ENCODE assay signal across 15 cellular contexts in the genomic region with DNA sequence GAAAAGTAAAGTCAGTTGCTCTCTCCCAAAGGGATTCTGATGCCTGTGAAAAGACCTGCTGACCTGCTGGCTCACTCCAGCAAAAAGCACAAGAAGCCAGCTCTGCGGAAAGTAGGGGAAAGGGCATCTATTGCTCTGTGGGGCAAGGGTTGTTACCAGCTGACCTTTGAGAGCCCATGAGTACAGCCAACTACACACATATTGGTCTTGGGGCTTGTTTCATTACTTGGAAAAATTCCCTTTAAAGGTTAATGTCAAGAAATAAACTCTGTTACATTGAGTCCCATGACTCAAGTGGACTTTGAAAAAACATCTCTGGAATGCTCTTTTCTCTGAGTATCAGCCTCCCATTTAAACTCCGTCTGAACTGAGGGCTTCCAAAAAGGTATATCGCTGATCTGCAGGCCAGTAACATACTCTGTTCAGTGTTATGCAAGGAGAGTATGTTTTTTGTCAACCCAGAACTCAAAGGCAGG. TPM values are rescaled to one million over a fixed set of nuclear protein-coding genes. Genes with fewer than 3 reads are reported as not detected.
DNase-seq lines count a peak whose midpoint lies in the region; ATAC-seq and TF ChIP-seq lines count a peak whose summit lies in the region.
"Had no signal": no experiment of that assay in that cellular context is flagged by ENCODE, and none has a peak within 500 bp of the region (broad histone marks: within the 10 kb centered on the region; RNA-seq: fewer than 3 reads in every experiment).

No MANE protein-coding gene starts in this region.

- H3K23ac ChIP-seq in IMR-90 (ENCODE audit: low read depth, low read length): 0 out of 2 replicates have a peak overlapping the region, but pooled peaks have one; percentile 41

- CTCF ChIA-PET in IMR-90 (lab: Yijun Ruan, JAX): no interaction called here
- CTCF ChIA-PET in activated CD4-positive, alpha-beta T cell treated with anti-CD3 and anti-CD28 coated beads, Interleukin-2, amount 10 ng/mL, durations not matched to agents 7 days and 5 days (lab: Charles Lee): no interaction called here

- peak overlapping the region; percentile 21 for H3K18ac ChIP-seq in IMR-90 (ENCODE audit: low read depth, low read length)

- no peak overlapping the region for H3K27ac Mint-ChIP-seq in activated CD4-positive, alpha-beta T cell treated with anti-CD3 and anti-CD28 coated beads, Interleukin-2, amount 10 ng/mL, durations not matched to agents 7 days and 5 days

- H3K36me3 ChIP-seq in IMR-90 (ENCODE audit: control insufficient read depth, insufficient read depth, low read length) (no peaks in the 10 kb centered on the region), fibroblast of lung (ENCODE audit: control insufficient read depth, insufficient read depth, low read length) (no peaks in the 10 kb centered on the region)

- H3K79me2 ChIP-seq in fibroblast of lung (ENCODE audit: control insufficient read depth, insufficient read depth, low read length): no peaks in the 10 kb centered on the region

- peak overlapping the region; percentile 14 to 46; a peak in 1 of 4 replicates for H4K8ac ChIP-seq in IMR-90 (ENCODE audit: low read depth in 2 of 2, low read length in 2 of 2)

- H3K4ac ChIP-seq in IMR-90 (ENCODE audit: low read depth, low read length): peak overlapping the region; percentile 40; the same call in 1 of the 2 replicates

- H2AK9ac ChIP-seq in IMR-90 (replicated peaks; ENCODE audit: low read depth, low read length, poor library complexity): peak overlapping the region; percentile 73

- dilution Hi-C loops in IMR-90 (cut with HindIII; ENCODE audit: low sequenced_read_pairs, unreplicated experiment): no loop called here

- POLR2A ChIA-PET in IMR-90 (lab: Charles Lee; ENCODE audit: unreplicated experiment): no interaction called here
- POLR2A ChIA-PET in activated CD4-positive, alpha-beta T cell treated with anti-CD3 and anti-CD28 coated beads, Interleukin-2, amount 10 ng/mL, durations not matched to agents 7 days and 5 days (lab: Charles Lee): no interaction called here

- in situ Hi-C loops in IMR-90 (cut with MboI; ENCODE audit: low sequenced_read_pairs): no loop called here

- WGBS in IMR-90 (ENCODE audit: extremely low coverage in 2 of 2, insufficient read length in 1 of 2), 2 experiments: no CpG with 5 or more reads among the region's 3 CpGs

- H3K56ac ChIP-seq in IMR-90 (ENCODE audit: extremely low read depth, insufficient read depth, low read length): no peak overlapping the region

- H3K9me3 Mint-ChIP-seq in activated CD4-positive, alpha-beta T cell treated with anti-CD3 and anti-CD28 coated beads, Interleukin-2, amount 10 ng/mL, durations not matched to agents 7 days and 5 days: no peaks in the 10 kb centered on the region

- H4K91ac ChIP-seq in IMR-90 (ENCODE audit: insufficient read depth, low read depth, low read length): peak overlapping the region; percentile 38; the same call in 1 of the 2 replicates

- no peak overlapping the region for H3K4me3 Mint-ChIP-seq in activated CD4-positive, alpha-beta T cell treated with anti-CD3 and anti-CD28 coated beads, Interleukin-2, amount 10 ng/mL, durations not matched to agents 7 days and 5 days

- H4K20me1 ChIP-seq in IMR-90 (ENCODE audit: insufficient read depth, low read length): no peaks in the 10 kb centered on the region
- H4K20me1 ChIP-seq in fibroblast of lung (ENCODE audit: control insufficient read depth, extremely low read depth, insufficient read depth, low read length): no peaks in the 10 kb centered on the region

- H3K36me3 Mint-ChIP-seq in activated CD4-positive, alpha-beta T cell treated with anti-CD3 and anti-CD28 coated beads, Interleukin-2, amount 10 ng/mL, durations not matched to agents 7 days and 5 days (ENCODE audit: low read depth): peaks cover 16% of the 10 kb centered on the region

- H3K4me1 Mint-ChIP-seq in activated CD4-positive, alpha-beta T cell treated with anti-CD3 and anti-CD28 coated beads, Interleukin-2, amount 10 ng/mL, durations not matched to agents 7 days and 5 days: no peaks in the 10 kb centered on the region

- H2BK5ac ChIP-seq in IMR-90 (ENCODE audit: low read depth, low read length, poor library complexity, severe bottlenecking): peak overlapping the region; percentile 58

- H2AFZ ChIP-seq in IMR-90 (replicated peaks; ENCODE audit: low read length, poor library complexity): no peak overlapping the region
- H2AFZ ChIP-seq in fibroblast of lung (ENCODE audit: low read length): no peak overlapping the region

- no peaks in the 10 kb centered on the region for H3K27me3 Mint-ChIP-seq in activated CD4-positive, alpha-beta T cell treated with anti-CD3 and anti-CD28 coated beads, Interleukin-2, amount 10 ng/mL, durations not matched to agents 7 days and 5 days

- H3K4me2 ChIP-seq in IMR-90 (ENCODE audit: low read depth, low read length): peak overlapping the region; percentile 50; the same call in 1 of the 2 replicates
- H3K4me2 ChIP-seq in fibroblast of lung (ENCODE audit: extremely low read depth, insufficient read depth, low read length): no peak overlapping the region

- H3K14ac ChIP-seq in IMR-90 (replicated peaks; ENCODE audit: low read depth, low read length): peak overlapping the region; percentile 12; the same call in 1 of the 2 replicates

- no peak overlapping the region for H2BK15ac ChIP-seq in IMR-90 (ENCODE audit: low read depth, low read length)

- no peak overlapping the region for H2BK120ac ChIP-seq in IMR-90 (ENCODE audit: low read depth, low read length)

- DNase-seq in IMR-90 (peak; percentile 32), fibroblast of lung (ENCODE audit: low read depth in 2 of 2) (peak; percentile 34 to 60), left kidney (ENCODE audit: low read depth, low spot score) (peak; percentile 21), renal cortical epithelial cell (ENCODE audit: low read depth) (peak; percentile 76), AG08395 (ENCODE audit: low spot score) (no peak), SIG-M5 (lab: John Stamatoyannopoulos, UW) (no peak)
- DNase-seq in activated CD4-positive, alpha-beta T cell treated with anti-CD3 and anti-CD28 coated beads, Interleukin-2, amount 10 ng/mL, durations not matched to agents 7 days and 5 days: no peak
- no peak for DNase-seq in activated naive CD4-positive, alpha-beta T cell treated with anti-CD3 and anti-CD28 coated beads, Interleukin-2, amount 50 U/mL, for 16 hours
- DNase-seq: activated CD4-positive, alpha-beta T cell treated with anti-CD3 and anti-CD28 coated beads, Interleukin-2, amount 50 U/mL, for 4 hours; activated effector memory CD4-positive, alpha-beta T cell treated with Interleukin-2 at 50 U/mL for 16 hours; NCI-H1092; NCI-H510A treated with DMSO at 0.1 percent for 48 hours; nucleus accumbens had no signal

- peaks cover 6% of the 10 kb centered on the region for H3K9me1 ChIP-seq in IMR-90 (ENCODE audit: insufficient read depth, low read length)

- no peak overlapping the region for H3K4me3 ChIP-seq in IMR-90 (ENCODE audit: insufficient read depth, low read depth, low read length)
- no peak overlapping the region for H3K4me3 ChIP-seq in fibroblast of lung (replicated peaks in 1 of 4; ENCODE audit: control extremely low read depth in 1 of 4, insufficient read depth in 1 of 4, low read depth in 3 of 4, low read length in 4 of 4)

- H3K9ac ChIP-seq in IMR-90 (ENCODE audit: low read depth, low read length): no peak overlapping the region
- H3K9ac ChIP-seq in fibroblast of lung (ENCODE audit: insufficient read depth, low read length): no peak overlapping the region

- H3K27ac ChIP-seq in IMR-90 (ENCODE audit: insufficient read depth, low read length) (peak overlapping the region; percentile 33), fibroblast of lung (ENCODE audit: insufficient read depth, low read length) (no peak overlapping the region)
- H3K27ac ChIP-seq: RWPE1 had no signal

- H2AK5ac ChIP-seq in IMR-90 (ENCODE audit: low read depth, low read length): no peak overlapping the region

- no peak for TF ChIP-seq CTCF in IMR-90 (conservative IDR thresholded peaks at IDR 0.05; ENCODE audit: low read depth, low read length)
- no peak for TF ChIP-seq CTCF in fibroblast of lung (conservative IDR thresholded peaks at IDR 0.05 in 1 of 2, IDR thresholded peaks at IDR 0.05 in 1 of 2; ENCODE audit: low read depth in 1 of 2, low read length in 2 of 2)

- no peaks in the 10 kb centered on the region for H3K27me3 ChIP-seq in IMR-90 (ENCODE audit: control insufficient read depth, insufficient read depth, low read length)
- no peaks in the 10 kb centered on the region for H3K27me3 ChIP-seq in fibroblast of lung (ENCODE audit: control insufficient read depth, insufficient read depth, low read length)

- no TSS peak for BruUV-seq in IMR-90 (replicated peaks; lab: Mats Ljungman, UMichigan)

- peak; percentile 85 for ATAC-seq in IMR-90 (ENCODE audit: low read depth)
- ATAC-seq: esophagus mucosa had no signal

- H3K4me1 ChIP-seq in IMR-90 (ENCODE audit: control insufficient read depth, insufficient read depth, low read length) (peaks cover 10% of the 10 kb centered on the region), fibroblast of lung (ENCODE audit: control insufficient read depth, extremely low read depth, insufficient read depth, low read length) (peaks cover 5% of the 10 kb centered on the region)

- H2BK20ac ChIP-seq in IMR-90 (ENCODE audit: low read depth, low read length): 0 out of 2 replicates have a peak overlapping the region, but pooled peaks have one; percentile 20

- no peaks in the 10 kb centered on the region; a peak in 1 of 4 replicates for H3K79me1 ChIP-seq in IMR-90 (ENCODE audit: low read depth in 1 of 2, low read length in 2 of 2)

- no peak for TF ChIP-seq POLR2A in IMR-90 (IDR thresholded peaks at IDR 0.05; ENCODE audit: low read depth, low read length)

- intact Hi-C loops in IMR-90 (cut with micrococcal nuclease): no loop called here

- no peak overlapping the region; the same call in 1 of the 2 replicates for H4K5ac ChIP-seq in IMR-90 (ENCODE audit: low read depth, low read length)

- H3K9me3 ChIP-seq in IMR-90 (ENCODE audit: control insufficient read depth, insufficient read depth, low read length) (no peaks in the 10 kb centered on the region; the same call in 1 of the 2 replicates), fibroblast of lung (ENCODE audit: control insufficient read depth, insufficient read depth, low read depth, low read length) (no peaks in the 10 kb centered on the region)

- TF ChIP-seq RAD21 in IMR-90 (IDR thresholded peaks at IDR 0.05; ENCODE audit: low read length): no peak

RNA-seq across cellular contexts. Expression of gene PANK1, which starts 53.2 kb away (rescaled TPM):
- 6.7 and 8.8 TPM in 2 replicates for total RNA-seq in IMR-90 (2012; rRNA removed)
- 3.0 TPM in 2 replicates for polyA plus RNA-seq in IMR-90 (2012; rRNA removed)
- 0.77 and 0.88 TPM in 2 replicates for polyA plus RNA-seq in IMR-90 (2012; cell fraction: cytosol; rRNA removed)
- 0.70 and 2.1 TPM in 2 replicates for polyA plus RNA-seq in IMR-90 (2012; cell fraction: nucleus; rRNA removed; ENCODE audit: low replicate concordance)
- 5.9 and 9.2 TPM in 2 replicates for total RNA-seq in fibroblast of lung
- 4.2 and 5.3 TPM in 2 replicates for polyA plus RNA-seq in fibroblast of lung
- polyA plus RNA-seq in fibroblast of lung (2012): 3.2 and 4.2 TPM in 2 replicates
- 0.55 and 3.2 TPM in 2 replicates for polyA minus RNA-seq in fibroblast of lung (ENCODE audit: low replicate concordance)
- total RNA-seq in renal cortical epithelial cell: 14.6 and 25.3 TPM in 2 replicates
- 1 to 10 TPM; 6.4 to 7.1 TPM for total RNA-seq in activated CD4-positive, alpha-beta T cell treated with anti-CD3 and anti-CD28 coated beads, Interleukin-2, amount 10 ng/mL, durations not matched to agents 7 days and 5 days

RNA-seq across cellular contexts. Expression of gene SLC16A12, which starts 56.4 kb away (rescaled TPM):
- total RNA-seq in IMR-90 (2012; rRNA removed) (1.6 and 2.2 TPM in 2 replicates), fibroblast of lung (under 0.01 TPM in 2 replicates), renal cortical epithelial cell (27.6 and 110 TPM in 2 replicates)
- polyA plus RNA-seq in IMR-90 (2012; rRNA removed) (1.0 and 1.4 TPM in 2 replicates), fibroblast of lung (0.26 and 0.46 TPM in 2 replicates)
- polyA plus RNA-seq in IMR-90 (2012; cell fraction: cytosol; rRNA removed): 0.45 and 0.50 TPM in 2 replicates
- polyA plus RNA-seq in IMR-90 (2012; cell fraction: nucleus; rRNA removed; ENCODE audit: low replicate concordance): 0.26 and 1.4 TPM in 2 replicates
- 0.07 and 0.30 TPM in 2 replicates for polyA plus RNA-seq in fibroblast of lung (2012)
- polyA minus RNA-seq in fibroblast of lung (ENCODE audit: low replicate concordance): 0.56 TPM in 1 of 2 replicates, not detected in the other
- total RNA-seq in activated CD4-positive, alpha-beta T cell treated with anti-CD3 and anti-CD28 coated beads, Interleukin-2, amount 10 ng/mL, durations not matched to agents 7 days and 5 days: not detected

Comparison
In these comparisons a context has a peak if more than half of its experiments do, and no peak if none do; other contexts are left out.
1. DNase-seq: peak in IMR-90 (single experiment), fibroblast of lung (2 of 2), left kidney (single experiment) and renal cortical epithelial cell (single experiment); none in activated CD4-positive, alpha-beta T cell treated with anti-CD3 and anti-CD28 coated beads, Interleukin-2, amount 10 ng/mL, durations not matched to agents 7 days and 5 days (single experiment), AG08395 (single experiment), activated naive CD4-positive, alpha-beta T cell treated with anti-CD3 and anti-CD28 coated beads, Interleukin-2, amount 50 U/mL, for 16 hours (single experiment) and SIG-M5 (single experiment).